In genomic region chr20:52972190-52972937, GRCh38 we compare ENCODE assay signal across 9 cellular contexts. TPM values are rescaled to one million over a fixed set of nuclear protein-coding genes. Genes with fewer than 3 reads are reported as not detected.
DNase-seq lines count a peak whose midpoint lies in the region; ATAC-seq and TF ChIP-seq lines count a peak whose summit lies in the region.
"Had no signal": no experiment of that assay in that cellular context is flagged by ENCODE, and none has a peak within 500 bp of the region (broad histone marks: within the 10 kb centered on the region; RNA-seq: fewer than 3 reads in every experiment).

TSHZ2 (plus strand) TSS chr20:52972358; CDS start chr20:52973294, 936 bp downstream.

- 0 out of 2 replicates have a peak, but pooled peaks cover 1% of the 10 kb centered on the region for H3K27me3 ChIP-seq in Caco-2 (replicated peaks; ENCODE audit: control insufficient read depth, insufficient read depth, low read length)
- peaks cover 0 to 48% (median 6%) of the 10 kb centered on the region in 4 donors for H3K27me3 ChIP-seq in esophagus muscularis mucosa
- H3K27me3 ChIP-seq in thoracic aorta (replicated peaks; ENCODE audit: insufficient read depth), result no peaks in the 10 kb centered on the region

- 2% methylated on average over 24 of the region's 41 CpGs for WGBS in esophagus muscularis mucosa

- H3K36me3 ChIP-seq in Caco-2 (ENCODE audit: control insufficient read depth, insufficient read depth, low read length) (no peaks in the 10 kb centered on the region), esophagus muscularis mucosa (no peaks in the 10 kb centered on the region), thoracic aorta (no peaks in the 10 kb centered on the region)

- no peak for TF ChIP-seq CTCF in Caco-2 (IDR thresholded peaks at IDR 0.05; ENCODE audit: insufficient read depth in 1 of 2, low read depth in 1 of 2, low read length in 1 of 2, severe bottlenecking in 1 of 2, unreplicated experiment in 1 of 2)
- TF ChIP-seq CTCF in esophagus muscularis mucosa (IDR thresholded peaks at IDR 0.05), result no peak
- TF ChIP-seq CTCF in natural killer cell (IDR thresholded peaks at IDR 0.05), result no peak
- TF ChIP-seq CTCF in thoracic aorta (IDR thresholded peaks at IDR 0.05), result no peak

- POLR2A ChIA-PET in Caco-2 (lab: Charles Lee), result no interaction called here

- no peak for TF ChIP-seq POLR2A in esophagus muscularis mucosa (IDR thresholded peaks at IDR 0.05; ENCODE audit: low read depth)

- H3K27ac ChIP-seq in esophagus muscularis mucosa (replicated peaks in 1 of 4) (peak within 1 kb of the TSS; percentile 58 to 77 (median 73)), thoracic aorta (peak within 1 kb of the TSS in 1 of 2 donors; percentile 35)

- no peaks in the 10 kb centered on the region for H3K36me3 Mint-ChIP-seq in Caco-2 (ENCODE audit: insufficient read depth, unreplicated experiment)
- no peaks in the 10 kb centered on the region for H3K36me3 Mint-ChIP-seq in natural killer cell

- BruUV-seq in Caco-2 (replicated peaks; lab: Mats Ljungman, UMichigan), result no TSS peak

- peaks cover 12% of the 10 kb centered on the region for H3K4me1 Mint-ChIP-seq in Caco-2 (ENCODE audit: low read depth, unreplicated experiment)
- no peaks in the 10 kb centered on the region for H3K4me1 Mint-ChIP-seq in natural killer cell

- peak in 1 of 2 experiments; percentile 29 for DNase-seq in Caco-2
- peak; percentile 76 for DNase-seq in NCI-H510A treated with DMSO at 0.1 percent for 48 hours (lab: John Stamatoyannopoulos, UW)
- peak; percentile 19 for DNase-seq in activated CD8-positive, alpha-beta memory T cell treated with anti-CD3 and anti-CD28 coated beads, Interleukin-2, amount 50 U/mL, for 4 hours
- peak; percentile 86 for DNase-seq in esophagus muscularis mucosa (ENCODE audit: extremely low spot score)
- no peak for DNase-seq in natural killer cell
- DNase-seq in thoracic aorta (ENCODE audit: low spot score), result no peak
- DNase-seq in pons (ENCODE audit: low spot score), result no peak

- TF ChIP-seq EP300 in esophagus muscularis mucosa (IDR thresholded peaks at IDR 0.05), result no peak

- H3K4me1 ChIP-seq in Caco-2, result peaks cover 5% of the 10 kb centered on the region; the same call in 1 of the 2 replicates
- H3K4me1 ChIP-seq in esophagus muscularis mucosa, result peaks cover 0 to 10% (median 7%) of the 10 kb centered on the region in 4 donors
- H3K4me1 ChIP-seq in thoracic aorta (ENCODE audit: control insufficient read depth in 1 of 2, low read depth in 2 of 2), result no peaks in the 10 kb centered on the region

- no peaks in the 10 kb centered on the region for H3K9me3 Mint-ChIP-seq in Caco-2 (ENCODE audit: unreplicated experiment)
- H3K9me3 Mint-ChIP-seq in natural killer cell, result no peaks in the 10 kb centered on the region

- peaks cover 40% of the 10 kb centered on the region for H3K27me3 Mint-ChIP-seq in Caco-2 (ENCODE audit: insufficient read depth, unreplicated experiment)
- H3K27me3 Mint-ChIP-seq in natural killer cell (ENCODE audit: low read depth in 2 of 2), result peaks cover 53 to 74% of the 10 kb centered on the region in 2 donors

- intact Hi-C loops in Caco-2 (cut with micrococcal nuclease; ENCODE audit: unreplicated experiment) (loop anchor here (10.0 kb wide), 1 partner anchor 658 kb away; no protein-coding TSS in a partner anchor), esophagus muscularis mucosa (cut with DNase I) (no loop called here), natural killer cell (cut with micrococcal nuclease) (no loop called here)

- H3K9me3 ChIP-seq in Caco-2 (no peaks in the 10 kb centered on the region), esophagus muscularis mucosa (no peaks in the 10 kb centered on the region), thoracic aorta (no peaks in the 10 kb centered on the region)

- ATAC-seq in natural killer cell (no peak), thoracic aorta (ENCODE audit: insufficient number of reproducible peaks, low FRiP score, low read depth) (no peak), GM21717 (IDR thresholded peaks at IDR 0.05; ENCODE audit: unreplicated experiment) (no peak)
- ATAC-seq: HCT116 had no signal

- CTCF ChIA-PET in Caco-2 (lab: Charles Lee), result no interaction called here

- H3K4me3 ChIP-seq in Caco-2 (ENCODE audit: low read depth, low read length), result peak within 1 kb of the TSS; percentile 6
- peak within 1 kb of the TSS; percentile 50 to 68 (median 54) for H3K4me3 ChIP-seq in esophagus muscularis mucosa
- H3K4me3 ChIP-seq in thoracic aorta, result peak within 1 kb of the TSS; percentile 55

- peak within 1 kb of the TSS; percentile 0 for H3K27ac Mint-ChIP-seq in Caco-2 (ENCODE audit: unreplicated experiment)
- H3K27ac Mint-ChIP-seq in natural killer cell, result no peak within 1 kb of the TSS

- H3K4me3 Mint-ChIP-seq in Caco-2 (ENCODE audit: unreplicated experiment) (peak within 1 kb of the TSS; percentile 70), natural killer cell (peak within 1 kb of the TSS; percentile 60)

RNA-seq across cellular contexts. Expression of gene TSHZ2, which starts in this region (rescaled TPM):
- total RNA-seq in Caco-2 (2022) (0.07 TPM in 2 replicates), esophagus muscularis mucosa (10 to 100 TPM; 10.3 to 15.0 (median 12.9) TPM), natural killer cell (1 to 10 TPM in 2 of 3 donors, not detected in 1; 1.8 to 1.9 TPM), thoracic aorta (10 to 100 TPM in 1 of 2 donors, 1 to 10 TPM in 1; 8.4 to 32.6 TPM)

Comparison
In these comparisons a context has a peak if more than half of its experiments do, and no peak if none do; other contexts are left out.
1. DNase-seq: peak in NCI-H510A treated with DMSO at 0.1 percent for 48 hours (single experiment), activated CD8-positive, alpha-beta memory T cell treated with anti-CD3 and anti-CD28 coated beads, Interleukin-2, amount 50 U/mL, for 4 hours (single experiment) and esophagus muscularis mucosa (single experiment); none in natural killer cell (single experiment), thoracic aorta (single experiment) and pons (single experiment).
2. Peak in every context shown above with its lines, with median percentiles within 50 percentile points of each other: H3K4me3 ChIP-seq.